21 cellular contexts compared by ENCODE assay signal in genomic region chr17:58086953-58087352, GRCh38. TPM values are rescaled to one million over a fixed set of nuclear protein-coding genes. Genes with fewer than 3 reads are reported as not detected.
A peak's percentile ranks its signal among the peaks of the same experiment; 100 is the strongest.
DNase-seq lines count a peak whose midpoint lies in the region; ATAC-seq, FAIRE-seq and TF ChIP-seq lines count a peak whose summit lies in the region.
"Had no signal": no experiment of that assay in that cellular context is flagged by ENCODE, and none has a peak within 500 bp of the region (broad histone marks: within the 10 kb centered on the region; RNA-seq: fewer than 3 reads in every experiment).

No MANE protein-coding gene starts in this region.

- FAIRE-seq in small intestine (lab: Jason Lieb, UNC): no peak
- FAIRE-seq: bronchial epithelial cell had no signal

- H3K9me3 Mint-ChIP-seq in activated CD8-positive, alpha-beta T cell treated with anti-CD3 and anti-CD28 coated beads, Interleukin-2, amount 10 ng/mL, durations not matched to agents 7 days and 5 days (ENCODE audit: insufficient read depth): no peaks in the 10 kb centered on the region
- no peaks in the 10 kb centered on the region for H3K9me3 Mint-ChIP-seq in type B pancreatic cell
- H3K9me3 Mint-ChIP-seq: activated T-helper 1 cell treated with anti-CD3 and anti-CD28 coated beads, Interleukin-12 subunit alpha, Interleukin-12 subunit beta, Interleukin-2, Interleukin-4 antibody, amounts not matched to agents 30 ng/mL and 10 ng/mL and 1 ng/mL, durations not matched to agents 14 hours and 24 hours and 36 hours; stimulated activated naive B cell treated with anti-CD40 and anti-IgM and Interleukin-4, amounts not matched to agents 10 μg/mL and 1 μg/mL and 100 μg/mL, for 72 hours had no signal

- H3K36me3 ChIP-seq in left ventricle myocardium inferior (peaks cover 64% of the 10 kb centered on the region), heart right ventricle (peaks cover 0 to 70% (median 47%) of the 10 kb centered on the region in 9 donors), mesendoderm (ENCODE audit: control insufficient read depth, insufficient read depth, low read length) (peaks cover 8% of the 10 kb centered on the region), small intestine (ENCODE audit: control insufficient read depth in 2 of 2, insufficient read depth in 2 of 2, low read length in 2 of 2) (peaks cover 9 to 24% of the 10 kb centered on the region in 2 donors)

- H3K56ac ChIP-seq in mesendoderm (ENCODE audit: low read length): no peak overlapping the region

- intact Hi-C loops in left ventricle myocardium inferior (cut with micrococcal nuclease): no loop called here
- intact Hi-C loops in heart right ventricle (cut with DNase I): loop anchor here in 7 of 10 donors (5.0 to 10.0 kb wide), 4 partner anchors 72 to 232 kb away; partner anchors contain the start of genes MRPS23 (in 4 of the 7) and SRSF1 (in 1 of the 7)

- no peak overlapping the region for H4K5ac ChIP-seq in mesendoderm (ENCODE audit: low read length)

- no peak overlapping the region for H4K8ac ChIP-seq in mesendoderm (ENCODE audit: low read depth, low read length)

- H3K4me3 ChIP-seq in left ventricle myocardium inferior (peak overlapping the region; percentile 98), heart right ventricle (no peak overlapping the region), mesendoderm (ENCODE audit: low read length) (no peak overlapping the region), small intestine (ENCODE audit: low read depth in 1 of 2, low read length in 2 of 2) (no peak overlapping the region)
- H3K4me3 ChIP-seq: adrenal gland had no signal

- H3K23ac ChIP-seq in mesendoderm (ENCODE audit: low read length): peak overlapping the region; percentile 11

- H3K36me3 Mint-ChIP-seq in activated CD8-positive, alpha-beta T cell treated with anti-CD3 and anti-CD28 coated beads, Interleukin-2, amount 10 ng/mL, durations not matched to agents 7 days and 5 days (ENCODE audit: low read depth): peaks cover 58% of the 10 kb centered on the region
- peaks cover 58% of the 10 kb centered on the region for H3K36me3 Mint-ChIP-seq in type B pancreatic cell

- H3K27ac ChIP-seq in left ventricle myocardium inferior (replicated peaks) (peak overlapping the region; percentile 23), heart right ventricle (peak overlapping the region in 2 of 10 donors; percentile 6 to 98), mesendoderm (ENCODE audit: low read depth, low read length) (no peak overlapping the region), small intestine (ENCODE audit: low read depth in 1 of 2, low read length in 1 of 2) (no peak overlapping the region)
- H3K27ac ChIP-seq: adrenal gland, parathyroid adenoma had no signal

- peaks cover 54% of the 10 kb centered on the region for H3K4me1 Mint-ChIP-seq in activated CD8-positive, alpha-beta T cell treated with anti-CD3 and anti-CD28 coated beads, Interleukin-2, amount 10 ng/mL, durations not matched to agents 7 days and 5 days (ENCODE audit: low read depth)
- H3K4me1 Mint-ChIP-seq in type B pancreatic cell (ENCODE audit: unreplicated experiment): peaks cover 57% of the 10 kb centered on the region

- no peak for DNase-seq in left ventricle myocardium inferior
- no peak for DNase-seq in heart right ventricle
- peak; percentile 18 for DNase-seq in activated CD8-positive, alpha-beta T cell treated with anti-CD3 and anti-CD28 coated beads, Interleukin-2, amount 10 ng/mL, durations not matched to agents 7 days and 5 days
- DNase-seq in mesendoderm: no peak
- DNase-seq in type B pancreatic cell (ENCODE audit: extremely low spot score, unreplicated experiment): peak; percentile 39
- no peak for DNase-seq in small intestine
- DNase-seq: adrenal gland; DMS79 treated with DMSO at 0.1 percent for 48 hours; KG1; midbrain; NCI-H2081 treated with DMSO at 0.1 percent for 48 hours; NCI-H510A; stimulated activated naive B cell treated with anti-CD40 and anti-IgM and Interleukin-4, amounts not matched to agents 10 μg/mL and 1 μg/mL and 100 μg/mL, for 72 hours; SW 1271 had no signal

- CTCF ChIA-PET in activated CD8-positive, alpha-beta T cell treated with anti-CD3 and anti-CD28 coated beads, Interleukin-2, amount 10 ng/mL, durations not matched to agents 7 days and 5 days (lab: Charles Lee): interaction anchor here (1.2 to 2.0 kb wide), 3 partner anchors 27 to 88 kb away, joined by 4 to 6 read pairs (median 5); no protein-coding TSS in a partner anchor

- TF ChIP-seq CTCF in left ventricle myocardium inferior (IDR thresholded peaks at IDR 0.05; ENCODE audit: borderline replicate concordance) (no peak), heart right ventricle (IDR thresholded peaks at IDR 0.05) (no peak), type B pancreatic cell (conservative IDR thresholded peaks at IDR 0.05) (no peak)

- no peaks in the 10 kb centered on the region for H3K27me3 Mint-ChIP-seq in activated CD8-positive, alpha-beta T cell treated with anti-CD3 and anti-CD28 coated beads, Interleukin-2, amount 10 ng/mL, durations not matched to agents 7 days and 5 days (ENCODE audit: low read depth)
- H3K27me3 Mint-ChIP-seq in type B pancreatic cell: no peaks in the 10 kb centered on the region
- H3K27me3 Mint-ChIP-seq: stimulated activated naive B cell treated with anti-CD40 and anti-IgM and Interleukin-4, amounts not matched to agents 10 μg/mL and 1 μg/mL and 100 μg/mL, for 72 hours had no signal

- peaks cover 39% of the 10 kb centered on the region for H3K79me1 ChIP-seq in mesendoderm (ENCODE audit: low read length)

- H3K4me2 ChIP-seq in mesendoderm (ENCODE audit: low read length): no peak overlapping the region

- H3K27ac Mint-ChIP-seq in activated CD8-positive, alpha-beta T cell treated with anti-CD3 and anti-CD28 coated beads, Interleukin-2, amount 10 ng/mL, durations not matched to agents 7 days and 5 days: no peak overlapping the region
- peak overlapping the region; percentile 4 for H3K27ac Mint-ChIP-seq in type B pancreatic cell
- H3K27ac Mint-ChIP-seq: activated T-helper 1 cell treated with anti-CD3 and anti-CD28 coated beads, Interleukin-12 subunit alpha, Interleukin-12 subunit beta, Interleukin-2, Interleukin-4 antibody, amounts not matched to agents 30 ng/mL and 10 ng/mL and 1 ng/mL, durations not matched to agents 14 hours and 24 hours and 36 hours; stimulated activated naive B cell treated with anti-CD40 and anti-IgM and Interleukin-4, amounts not matched to agents 10 μg/mL and 1 μg/mL and 100 μg/mL, for 72 hours had no signal

- 61 to 62% methylated on average over 8 of the region's 8 CpGs for WGBS in heart right ventricle, 2 donors
- WGBS in mesendoderm (ENCODE audit: extremely low coverage, insufficient coverage, low lambda C conversion rate): no CpG with 5 or more reads among the region's 8 CpGs
- 49 to 65% (median 62%) methylated on average over 8 of the region's 8 CpGs for WGBS in small intestine, 3 donors

- H2AK5ac ChIP-seq in mesendoderm (ENCODE audit: low read length): no peak overlapping the region

- H2BK5ac ChIP-seq in mesendoderm (ENCODE audit: low read length): no peak overlapping the region

- no peak overlapping the region for H2BK15ac ChIP-seq in mesendoderm (replicated peaks; ENCODE audit: low read depth)

- no peak for ATAC-seq in heart right ventricle
- no peak for ATAC-seq in activated CD8-positive, alpha-beta T cell treated with anti-CD3 and anti-CD28 coated beads, Interleukin-2, amount 10 ng/mL, durations not matched to agents 7 days and 5 days
- no peak for ATAC-seq in GM19463 (IDR thresholded peaks at IDR 0.05; ENCODE audit: unreplicated experiment)
- ATAC-seq in HG03025 (IDR thresholded peaks at IDR 0.05; ENCODE audit: low FRiP score, unreplicated experiment): no peak
- ATAC-seq: left colon; sciatic nerve; stimulated activated naive B cell treated with anti-CD40 and anti-IgM and Interleukin-4, amounts not matched to agents 10 μg/mL and 1 μg/mL and 100 μg/mL, for 72 hours had no signal

- no peak overlapping the region for H3K4me3 Mint-ChIP-seq in activated CD8-positive, alpha-beta T cell treated with anti-CD3 and anti-CD28 coated beads, Interleukin-2, amount 10 ng/mL, durations not matched to agents 7 days and 5 days
- H3K4me3 Mint-ChIP-seq in type B pancreatic cell: peak overlapping the region; percentile 15
- H3K4me3 Mint-ChIP-seq: activated T-helper 1 cell treated with anti-CD3 and anti-CD28 coated beads, Interleukin-12 subunit alpha, Interleukin-12 subunit beta, Interleukin-2, Interleukin-4 antibody, amounts not matched to agents 30 ng/mL and 10 ng/mL and 1 ng/mL, durations not matched to agents 14 hours and 24 hours and 36 hours; stimulated activated naive B cell treated with anti-CD40 and anti-IgM and Interleukin-4, amounts not matched to agents 10 μg/mL and 1 μg/mL and 100 μg/mL, for 72 hours had no signal

- no peak overlapping the region for H3K18ac ChIP-seq in mesendoderm (ENCODE audit: low read length)

- POLR2A ChIA-PET in activated CD8-positive, alpha-beta T cell treated with anti-CD3 and anti-CD28 coated beads, Interleukin-2, amount 10 ng/mL, durations not matched to agents 7 days and 5 days (lab: Charles Lee): interaction anchor here (0.9 to 1.4 kb wide), 2 partner anchors 10 to 80 kb away, joined by 3 to 13 read pairs; partner anchors contain the start of gene SRSF1

- H3K27me3 ChIP-seq in left ventricle myocardium inferior (ENCODE audit: low read depth) (no peaks in the 10 kb centered on the region), heart right ventricle (no peaks in the 10 kb centered on the region), mesendoderm (ENCODE audit: insufficient read depth, low read length, poor library complexity) (no peaks in the 10 kb centered on the region), small intestine (ENCODE audit: control insufficient read depth in 2 of 2, insufficient read depth in 2 of 2, low read length in 2 of 2) (no peaks in the 10 kb centered on the region)
- H3K27me3 ChIP-seq: adrenal gland had no signal

- H3K4me1 ChIP-seq in left ventricle myocardium inferior: peaks cover 77% of the 10 kb centered on the region
- peaks cover 3 to 78% (median 56%) of the 10 kb centered on the region in 9 donors for H3K4me1 ChIP-seq in heart right ventricle
- peaks cover 14% of the 10 kb centered on the region for H3K4me1 ChIP-seq in mesendoderm (ENCODE audit: control insufficient read depth, low read depth, low read length)
- H3K4me1 ChIP-seq in small intestine (ENCODE audit: control insufficient read depth in 2 of 2, insufficient read depth in 1 of 2, low read depth in 1 of 2, low read length in 1 of 2): peaks cover 0 to 9% of the 10 kb centered on the region in 2 donors

- H3K4ac ChIP-seq in mesendoderm (ENCODE audit: low read depth, low read length): no peak overlapping the region

- H3K9me3 ChIP-seq in left ventricle myocardium inferior (replicated peaks): no peaks in the 10 kb centered on the region
- no peaks in the 10 kb centered on the region for H3K9me3 ChIP-seq in heart right ventricle
- H3K9me3 ChIP-seq in small intestine (ENCODE audit: control insufficient read depth, low read depth): no peaks in the 10 kb centered on the region
- H3K9me3 ChIP-seq: adrenal gland had no signal

- no peak overlapping the region for H3K9ac ChIP-seq in mesendoderm (ENCODE audit: low read length)
- H3K9ac ChIP-seq: parathyroid adenoma had no signal

- H3K79me2 ChIP-seq in mesendoderm (ENCODE audit: control insufficient read depth, insufficient read depth, low read length): peaks cover 57% of the 10 kb centered on the region

- no peak overlapping the region for H2BK120ac ChIP-seq in mesendoderm (ENCODE audit: low read depth, low read length)

RNA-seq across cellular contexts. Expression of gene DYNLL2, which starts 3.7 kb away (rescaled TPM):
- total RNA-seq in left ventricle myocardium inferior (93.5 TPM), heart right ventricle (100 to 1,000 TPM in 2 of 10 donors, 10 to 100 TPM in 8; 73.4 to 105 (median 83.5) TPM), type B pancreatic cell (ENCODE audit: low replicate concordance) (41.6 and 42.5 TPM in 2 replicates)
- polyA plus RNA-seq in heart right ventricle (10 to 100 TPM; 45.3 to 46.1 TPM), small intestine (10 to 100 TPM; 18.9 to 40.8 (median 24.6) TPM)
- 10 to 100 TPM; 30.9 to 31.7 TPM for total RNA-seq in activated CD8-positive, alpha-beta T cell treated with anti-CD3 and anti-CD28 coated beads, Interleukin-2, amount 10 ng/mL, durations not matched to agents 7 days and 5 days
- polyA plus RNA-seq in mesendoderm (2013, experiment 1 of 2): 21.8 TPM
- polyA plus RNA-seq in mesendoderm (2013, experiment 2 of 2): 21.7 TPM

Comparison
In these comparisons a context has a peak if more than half of its experiments do, and no peak if none do; other contexts are left out.
1. DNase-seq: peak in activated CD8-positive, alpha-beta T cell treated with anti-CD3 and anti-CD28 coated beads, Interleukin-2, amount 10 ng/mL, durations not matched to agents 7 days and 5 days (single experiment) and type B pancreatic cell (single experiment); none in left ventricle myocardium inferior (single experiment), heart right ventricle (0 of 2), mesendoderm (single experiment) and small intestine (single experiment).